ENCODE assay signal across 18 cellular contexts in the genomic region with DNA sequence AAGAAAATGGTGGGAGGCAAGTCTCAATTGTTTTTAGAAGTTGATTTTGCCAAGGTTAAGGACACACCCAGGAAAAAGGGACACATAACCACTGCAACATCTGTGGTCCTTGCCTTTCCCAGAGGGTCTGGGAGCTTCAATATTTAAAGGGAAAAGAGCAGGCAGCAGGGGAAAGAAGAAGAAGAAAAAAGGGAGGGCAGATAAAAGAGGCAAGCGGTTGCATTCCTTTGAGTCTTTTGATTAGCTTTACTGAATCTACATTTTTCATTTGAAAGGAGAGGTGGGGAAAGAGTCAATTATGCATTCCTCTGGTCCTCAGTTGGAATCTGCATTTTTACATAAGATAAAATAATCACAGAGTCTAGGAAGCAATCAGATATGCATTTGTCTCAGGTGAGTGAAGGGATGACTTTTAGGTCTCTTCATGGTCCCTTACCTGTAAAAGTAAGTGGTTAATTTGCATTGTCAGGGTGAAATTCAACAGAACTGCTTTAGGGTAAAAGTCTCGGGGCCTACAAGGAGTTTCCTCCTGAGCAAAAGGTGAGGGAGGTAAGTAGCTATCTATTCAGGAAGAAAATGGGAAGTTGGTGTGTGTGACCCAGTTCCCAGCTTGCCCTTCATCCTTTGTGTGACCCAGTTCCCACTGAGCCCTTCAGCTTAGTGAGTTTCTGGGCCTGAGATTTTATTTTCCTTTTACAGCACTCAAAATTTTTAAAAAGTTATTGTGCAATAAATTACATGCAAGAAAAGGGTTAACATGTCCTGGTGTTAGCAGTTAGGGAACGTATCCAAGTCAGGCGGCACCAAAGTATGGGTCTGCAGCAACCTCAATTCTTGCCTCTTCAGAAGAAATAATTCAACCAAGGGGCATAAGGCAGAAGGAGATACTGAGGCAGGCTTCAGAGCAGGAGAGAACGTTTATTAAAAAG. TPM values are rescaled to one million over a fixed set of nuclear protein-coding genes. Genes with fewer than 3 reads are reported as not detected.
DNase-seq lines count a peak whose midpoint lies in the region; ATAC-seq, FAIRE-seq and TF ChIP-seq lines count a peak whose summit lies in the region.
"Had no signal": no experiment of that assay in that cellular context is flagged by ENCODE, and none has a peak within 500 bp of the region (broad histone marks: within the 10 kb centered on the region; RNA-seq: fewer than 3 reads in every experiment).

No MANE protein-coding gene starts in this region.

- peak overlapping the region; percentile 70; the same call in 1 of the 2 replicates for H2BK12ac ChIP-seq in H1 (ENCODE audit: low read depth, low read length)

- H2BK120ac ChIP-seq in H1 (replicated peaks; ENCODE audit: low read depth, low read length) = no peak overlapping the region

- H3K79me2 ChIP-seq in H1 (ENCODE audit: control insufficient read depth in 1 of 2, insufficient read depth in 2 of 2, low read length in 2 of 2) = no peaks in the 10 kb centered on the region

- H4K8ac ChIP-seq in H1 (ENCODE audit: extremely low read depth, insufficient read depth, low read length) = no peak overlapping the region

- TF ChIP-seq CTCF in H1 (IDR thresholded peaks at IDR 0.05; ENCODE audit: control extremely low read depth in 1 of 3, insufficient read depth in 1 of 3, low read depth in 1 of 3, low read length in 3 of 3) (no peak), mesothelial cell of epicardium (IDR thresholded peaks at IDR 0.05; ENCODE audit: unreplicated experiment) (no peak)

- H3K27me3 ChIP-seq in HUES64 (ENCODE audit: insufficient read depth, low read length) (no peaks in the 10 kb centered on the region), H1 (replicated peaks in 1 of 4; ENCODE audit: control insufficient read depth in 3 of 4, extremely low read depth in 1 of 4, insufficient read depth in 3 of 4, low read length in 3 of 4) (peaks cover 0 to 2% (median 0%) of the 10 kb centered on the region in 4 experiments; a peak in 1 of 7 replicates), aorta (ENCODE audit: control insufficient read depth in 1 of 2, insufficient read depth in 2 of 2, low read length in 1 of 2) (no peaks in the 10 kb centered on the region)
- H3K27me3 ChIP-seq: BE2C had no signal

- H3K4ac ChIP-seq in H1 (replicated peaks; ENCODE audit: insufficient read length, low read depth, low read length) = peak overlapping the region; percentile 44

- H3K9ac ChIP-seq in HUES64 (ENCODE audit: low read depth, low read length) = no peak overlapping the region
- no peak overlapping the region for H3K9ac ChIP-seq in H1 (replicated peaks in 1 of 4; ENCODE audit: extremely low read depth in 1 of 4, low read depth in 3 of 4, low read length in 3 of 4)
- H3K9ac ChIP-seq: GM23248, KMS-11 had no signal

- no peak overlapping the region for H2BK15ac ChIP-seq in H1 (ENCODE audit: low read length)

- no peaks in the 10 kb centered on the region for H4K20me1 ChIP-seq in H1 (replicated peaks in 1 of 2; ENCODE audit: control insufficient read depth in 1 of 2, insufficient read depth in 2 of 2, low read length in 2 of 2)

- H3K56ac ChIP-seq in H1 (replicated peaks; ENCODE audit: insufficient read length, low read depth, low read length) = no peak overlapping the region

- H2AK5ac ChIP-seq in H1 (ENCODE audit: low read depth, low read length) = 0 out of 2 replicates have a peak overlapping the region, but pooled peaks have one; percentile 75

- no peak overlapping the region for H4K91ac ChIP-seq in H1 (replicated peaks; ENCODE audit: insufficient read length, low read length)

- H3K27me3 Mint-ChIP-seq in mesothelial cell of epicardium (ENCODE audit: low read depth) = peaks cover 8% of the 10 kb centered on the region

- H3K9me3 ChIP-seq in HUES64 (ENCODE audit: insufficient read depth, low read depth, low read length) (0 out of 2 replicates have a peak, but pooled peaks cover 2% of the 10 kb centered on the region), H1 (ENCODE audit: insufficient read depth in 2 of 2, low read depth in 1 of 2, low read length in 1 of 2) (peaks cover 4 to 6% of the 10 kb centered on the region in 2 experiments; a peak in 2 of 4 replicates), aorta (ENCODE audit: control insufficient read depth, low read length) (peaks cover 7% of the 10 kb centered on the region)
- H3K9me3 ChIP-seq: BE2C, HAP-1 had no signal

- no peaks in the 10 kb centered on the region for H3K36me3 Mint-ChIP-seq in mesothelial cell of epicardium

- 40% methylated on average over 5 of the region's 5 CpGs for WGBS in HUES64
- WGBS in H1 (ENCODE audit: extremely low coverage in 1 of 2, insufficient coverage in 1 of 2, insufficient read length in 1 of 2, insufficient replicate concordance in 2 of 2, low coverage in 1 of 2, low lambda C conversion rate in 2 of 2, missing lambda C conversion rate in 1 of 2), 2 experiments = 29% methylated on average over 5 of the region's 5 CpGs; no CpG with 5 or more reads in 1 of the 2 experiments
- 26 to 31% methylated on average over 5 of the region's 5 CpGs for WGBS in aorta, 2 donors

- peak overlapping the region; percentile 45; the same call in 1 of the 2 replicates for H3K27ac ChIP-seq in HUES64 (ENCODE audit: low read depth, low read length)
- H3K27ac ChIP-seq in H1 (ENCODE audit: low read depth, low read length) = no peak overlapping the region
- H3K27ac ChIP-seq in aorta (ENCODE audit: low read depth in 1 of 2, low read length in 2 of 2) = no peak overlapping the region
- H3K27ac ChIP-seq: C4-2B, GM23248, KMS-11 had no signal

- H3K18ac ChIP-seq in H1 (ENCODE audit: extremely low read depth, low read length) = no peak overlapping the region

- H3K4me1 Mint-ChIP-seq in mesothelial cell of epicardium = peaks cover 27% of the 10 kb centered on the region
- H3K4me1 Mint-ChIP-seq: CD8-positive, alpha-beta memory T cell; IgD-negative memory B cell had no signal

- peak; percentile 39 for FAIRE-seq in H1 (lab: Jason Lieb, UNC)
- FAIRE-seq: A204.1, GM12891, HTR-8/SVneo had no signal

- H3K9me3 Mint-ChIP-seq in mesothelial cell of epicardium = peaks cover 13% of the 10 kb centered on the region

- H2BK5ac ChIP-seq in H1 (ENCODE audit: low read depth, low read length) = peak overlapping the region; percentile 41; the same call in 1 of the 2 replicates

- H3K36me3 ChIP-seq in HUES64 (ENCODE audit: insufficient read depth, low read length) = no peaks in the 10 kb centered on the region
- no peaks in the 10 kb centered on the region for H3K36me3 ChIP-seq in H1 (ENCODE audit: control insufficient read depth in 2 of 4, insufficient read depth in 4 of 4, low read length in 3 of 4)
- no peaks in the 10 kb centered on the region for H3K36me3 ChIP-seq in aorta (ENCODE audit: control insufficient read depth in 1 of 2, insufficient read depth in 2 of 2, low read length in 1 of 2)
- H3K36me3 ChIP-seq: BE2C, HAP-1 had no signal

- TF ChIP-seq EP300 in H1 (IDR thresholded peaks at IDR 0.05; ENCODE audit: borderline replicate concordance in 1 of 2, low read depth in 2 of 2, low read length in 2 of 2) = no peak

- ATAC-seq in aorta (ENCODE audit: low FRiP score) = no peak

- POLR2A ChIA-PET in H1 (lab: Charles Lee; ENCODE audit: partially characterized antibody) = interaction anchor here (1.6 to 2.7 kb wide), 2 partner anchors 9 to 109 kb away, joined by 4 to 17 read pairs; a partner anchor contains a TSS

- DNase-seq in ELF-1 (ENCODE audit: low read depth, low spot score) (peak; percentile 21), H1 (ENCODE audit: low read depth in 1 of 2, low spot score in 2 of 2) (no peak), mesothelial cell of epicardium (ENCODE audit: low spot score in 2 of 2, unreplicated experiment in 2 of 2) (no peak), aorta (no peak)
- no peak for DNase-seq in activated CD4-positive, alpha-beta T cell treated with anti-CD3 and anti-CD28 coated beads for 4 hours
- DNase-seq in stimulated activated naive CD4-positive, alpha-beta T cell (lab: John Stamatoyannopoulos, UW) = no peak
- DNase-seq: BE2C; CD8-positive, alpha-beta memory T cell; DMS53; GM23248 had no signal

- H3K27ac Mint-ChIP-seq in mesothelial cell of epicardium = peak overlapping the region; percentile 59
- H3K27ac Mint-ChIP-seq: IgD-negative memory B cell had no signal

- no peak overlapping the region for H3K4me3 ChIP-seq in HUES64 (ENCODE audit: low read length)
- H3K4me3 ChIP-seq in H1 (ENCODE audit: extremely low read depth in 1 of 4, insufficient read depth in 2 of 4, low read depth in 3 of 4, low read length in 4 of 4) = peak overlapping the region in 1 of 4 experiments; percentile 9; a peak in 1 of 8 replicates
- H3K4me3 ChIP-seq in aorta (ENCODE audit: low read length in 2 of 2) = no peak overlapping the region
- H3K4me3 ChIP-seq: GM23248, HAP-1 had no signal

- peak overlapping the region; percentile 40 to 51 for H3K4me2 ChIP-seq in H1 (ENCODE audit: insufficient read depth in 1 of 2, low read depth in 2 of 2, low read length in 2 of 2)
- H3K4me2 ChIP-seq: KMS-11 had no signal

- H3K4me1 ChIP-seq in HUES64 (ENCODE audit: insufficient read depth, low read length) (peaks cover 18% of the 10 kb centered on the region), H1 (replicated peaks in 1 of 4; ENCODE audit: control insufficient read depth in 3 of 4, insufficient read depth in 4 of 4, low read length in 3 of 4) (peaks cover 2 to 15% (median 12%) of the 10 kb centered on the region in 4 experiments; a peak in 6 of 7 replicates), aorta (ENCODE audit: control insufficient read depth in 1 of 2, insufficient read depth in 2 of 2, low read length in 2 of 2) (no peaks in the 10 kb centered on the region)
- H3K4me1 ChIP-seq: HAP-1 had no signal

- no peak overlapping the region for H3K4me3 Mint-ChIP-seq in mesothelial cell of epicardium
- H3K4me3 Mint-ChIP-seq: CD8-positive, alpha-beta memory T cell; IgD-negative memory B cell had no signal

- TF ChIP-seq POLR2A in H1 (IDR thresholded peaks at IDR 0.05; ENCODE audit: control extremely low read depth in 1 of 2, low read depth in 2 of 2, low read length in 2 of 2) = no peak

- H4K5ac ChIP-seq in H1 (ENCODE audit: insufficient read length, low read depth, low read length) = no peak overlapping the region

- peak overlapping the region; percentile 55; the same call in 1 of the 2 replicates for H2BK20ac ChIP-seq in H1 (ENCODE audit: low read length)

- H3K23ac ChIP-seq in H1 (ENCODE audit: insufficient read length) = no peak overlapping the region

- intact Hi-C loops in aorta (cut with DNase I) = no loop called here

- no peaks in the 10 kb centered on the region for H3K79me1 ChIP-seq in H1 (ENCODE audit: low read depth, low read length)

- no peak overlapping the region for H2AFZ ChIP-seq in H1 (ENCODE audit: low read length)
- H2AFZ ChIP-seq: GM23248 had no signal

- CTCF ChIA-PET in H1 (lab: Charles Lee; ENCODE audit: partially characterized antibody) = interaction anchor here (0.9 to 1.9 kb wide), 5 partner anchors 16 to 315 kb away, joined by 3 to 7 read pairs (median 3); no protein-coding TSS in a partner anchor

- H3K14ac ChIP-seq in H1 (ENCODE audit: insufficient read length) = no peak overlapping the region

- no peak for TF ChIP-seq RAD21 in H1 (IDR thresholded peaks at IDR 0.05 in 1 of 2, conservative IDR thresholded peaks at IDR 0.05 in 1 of 2; ENCODE audit: low read depth in 2 of 2, low read length in 2 of 2)

- no peaks in the 10 kb centered on the region for H3K23me2 ChIP-seq in H1 (ENCODE audit: low read depth, low read length)

RNA-seq across cellular contexts. Expression of a gene that starts 8.6 kb away (rescaled TPM):
- 4.7 TPM for polyA plus RNA-seq in HUES64 (2013, experiment 1 of 2)
- 3.9 TPM for polyA plus RNA-seq in HUES64 (2013, experiment 2 of 2)
- 4.4 and 5.6 TPM in 2 replicates for total RNA-seq in H1 (2021; fragmentation: NEBNext Ultra II Directional; extraction: Animal tissue kit (Norgen Biotek cat#: 25700))
- polyA plus RNA-seq in H1 (2011; rRNA removed) (2.8 and 3.7 TPM in 2 replicates), aorta (1 to 10 TPM; 3.3 to 8.2 TPM)
- polyA plus RNA-seq in H1 (2011; cell fraction: cytosol; rRNA removed) = 3.0 TPM
- 3.4 TPM for polyA plus RNA-seq in H1 (2011; cell fraction: nucleus; rRNA removed)
- polyA plus RNA-seq in H1 (2012, experiment 1 of 2) = 4.1 to 5.5 TPM (median 4.6 TPM) in 4 replicates
- polyA plus RNA-seq in H1 (2012, experiment 2 of 2) = 3.9 TPM
- 3.9 TPM for polyA plus RNA-seq in H1 (2013, experiment 1 of 2)
- 4.7 TPM for polyA plus RNA-seq in H1 (2013, experiment 2 of 2)
- 6.8 and 9.8 TPM in 2 replicates for polyA minus RNA-seq in H1 (2011; rRNA and poly(A)+ RNA removed)
- polyA minus RNA-seq in H1 (2011; cell fraction: cytosol; rRNA and poly(A)+ RNA removed) = 3.7 TPM
- polyA minus RNA-seq in H1 (2011; cell fraction: nucleus; rRNA and poly(A)+ RNA removed) = 9.7 TPM
- total RNA-seq in mesothelial cell of epicardium (7.3 to 9.2 TPM (median 8.3 TPM) in 3 replicates), aorta (1 to 10 TPM; 2.4 to 3.4 TPM)
